ENCODE assay signal across 34 cellular contexts in the genomic region with DNA sequence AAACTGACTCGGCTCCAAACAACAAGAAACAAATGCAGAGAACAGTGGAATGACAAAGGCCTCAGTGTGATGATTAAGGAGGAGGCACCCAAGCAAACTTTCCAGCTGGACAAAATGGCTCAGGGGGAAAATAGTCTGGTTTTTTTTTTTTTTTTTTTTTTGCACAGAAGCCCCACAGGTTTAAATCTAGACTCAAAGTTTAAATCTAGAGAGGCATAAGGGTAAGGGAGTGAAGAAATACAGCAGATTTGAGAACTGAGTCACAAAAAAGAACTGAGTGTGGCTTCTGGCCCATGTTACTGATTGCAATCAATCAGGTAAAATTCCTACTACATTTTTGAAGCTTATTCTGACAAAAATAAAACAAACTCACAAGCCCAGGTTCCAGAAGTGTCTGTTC.
"Had no signal": no experiment of that assay in that cellular context is flagged by ENCODE, and none has a peak within 500 bp of the region (broad histone marks: within the 10 kb centered on the region; RNA-seq: fewer than 3 reads in every experiment).

No MANE protein-coding gene starts in this region.

- DNase-seq: activated B cell treated with CpG ODN at 0.5 μM for 24 hours; activated CD4-positive, alpha-beta memory T cell treated with anti-CD3 and anti-CD28 coated beads for 36 hours; activated CD4-positive, alpha-beta T cell treated with anti-CD3 and anti-CD28 coated beads for 4 hours; activated CD4-positive, alpha-beta T cell treated with anti-CD3 and anti-CD28 coated beads, Interleukin-2, amount 10 ng/mL, durations not matched to agents 24 days and 14 days; activated CD4-positive, alpha-beta T cell treated with anti-CD3 and anti-CD28 coated beads, Interleukin-2, amount 50 U/mL, for 1 hour; activated CD4-positive, alpha-beta T cell treated with anti-CD3 and anti-CD28 coated beads, Interleukin-2, amount 50 U/mL, for 4 hours; activated CD4-positive, CD25-positive, alpha-beta regulatory T cell treated with anti-CD3 and anti-CD28 coated beads, Interleukin-2, amount 50 U/mL, for 72 hours; activated CD8-positive, alpha-beta memory T cell treated with anti-CD3 and anti-CD28 coated beads, Interleukin-2, amount 10 ng/mL, durations not matched to agents 7 days and 5 days; activated CD8-positive, alpha-beta memory T cell treated with anti-CD3 and anti-CD28 coated beads, Interleukin-2, amount 50 U/mL, for 48 hours; activated CD8-positive, alpha-beta T cell treated with anti-CD3 and anti-CD28 coated beads for 36 hours; activated effector memory CD4-positive, alpha-beta T cell treated with Interleukin-2 at 50 U/mL for 16 hours; activated gamma-delta T cell; activated naive CD4-positive, alpha-beta T cell treated with anti-CD3 and anti-CD28 coated beads, Interleukin-2, amount 10 ng/mL, durations not matched to agents 7 days and 5 days; activated naive CD4-positive, alpha-beta T cell treated with Interleukin-2 at 50 U/mL for 16 hours; activated naive CD8-positive, alpha-beta T cell treated with anti-CD3 and anti-CD28 coated beads, Interleukin-2, amount 10 ng/mL, durations not matched to agents 7 days and 5 days; activated naive CD8-positive, alpha-beta T cell treated with anti-CD3 and anti-CD28 coated beads, Interleukin-2, amount 50 U/mL, for 24 hours; activated T-cell treated with anti-CD3 and anti-CD28 coated beads, Interleukin-2, amount 50 U/mL, for 24 hours; activated T-cell treated with anti-CD3 and anti-CD28 coated beads, Interleukin-2, amount 50 U/mL, for 48 hours; amygdala; anterior cingulate cortex; caudate nucleus; T-helper 1 cell; T-helper 2 cell; T-helper 9 cell had no signal

- H3K9me3 ChIP-seq: ascending aorta had no signal

- H3K27me3 ChIP-seq: ascending aorta, cardiac muscle cell had no signal

- H3K27ac Mint-ChIP-seq: activated B cell treated with CpG ODN at 0.5 μM for 24 hours; activated CD4-positive, alpha-beta memory T cell treated with anti-CD3 and anti-CD28 coated beads for 36 hours; activated CD4-positive, alpha-beta T cell treated with anti-CD3 and anti-CD28 coated beads, Interleukin-2, amount 10 ng/mL, durations not matched to agents 24 days and 14 days; activated CD8-positive, alpha-beta memory T cell treated with anti-CD3 and anti-CD28 coated beads, Interleukin-2, amount 10 ng/mL, durations not matched to agents 7 days and 5 days; activated CD8-positive, alpha-beta T cell treated with anti-CD3 and anti-CD28 coated beads for 36 hours; activated naive CD4-positive, alpha-beta T cell treated with anti-CD3 and anti-CD28 coated beads, Interleukin-2, amount 10 ng/mL, durations not matched to agents 7 days and 5 days; activated naive CD4-positive, alpha-beta T cell treated with anti-CD3 and anti-CD28 coated beads, Interleukin-2, amount 50 U/mL, for 24 hours; activated naive CD8-positive, alpha-beta T cell; activated naive CD8-positive, alpha-beta T cell treated with anti-CD3 and anti-CD28 coated beads, Interleukin-2, amount 50 U/mL, for 24 hours; activated T-cell treated with anti-CD3 and anti-CD28 coated beads, Interleukin-2, amount 50 U/mL, for 24 hours; activated T-helper 2 cell treated with anti-CD3 and anti-CD28 coated beads, Interferon-gamma antibody, Interleukin-2, Interleukin-4, amounts not matched to agents 10 μg/mL and 5 μg/mL and 100 μg/mL, durations not matched to agents 14 hours and 24 hours and 36 hours; brain; T-helper 1 cell treated with Interleukin-12 subunit alpha and Interleukin-12 subunit beta and Interleukin-4 antibody, amounts not matched to agents 30 μg/mL and 1 μg/mL, for 36 hours; T-helper 2 cell treated with Interferon-gamma antibody and Interleukin-4, amounts not matched to agents 5 μg/mL and 100 μg/mL, for 36 hours had no signal

- H3K4me3 Mint-ChIP-seq: activated B cell treated with CpG ODN at 0.5 μM for 24 hours; activated CD4-positive, alpha-beta memory T cell treated with anti-CD3 and anti-CD28 coated beads for 36 hours; activated CD4-positive, alpha-beta T cell treated with anti-CD3 and anti-CD28 coated beads, Interleukin-2, amount 10 ng/mL, durations not matched to agents 24 days and 14 days; activated CD8-positive, alpha-beta memory T cell treated with anti-CD3 and anti-CD28 coated beads, Interleukin-2, amount 10 ng/mL, durations not matched to agents 7 days and 5 days; activated CD8-positive, alpha-beta T cell treated with anti-CD3 and anti-CD28 coated beads for 36 hours; activated naive CD4-positive, alpha-beta T cell treated with anti-CD3 and anti-CD28 coated beads, Interleukin-2, amount 10 ng/mL, durations not matched to agents 7 days and 5 days; activated naive CD4-positive, alpha-beta T cell treated with anti-CD3 and anti-CD28 coated beads, Interleukin-2, amount 50 U/mL, for 24 hours; activated naive CD8-positive, alpha-beta T cell; activated naive CD8-positive, alpha-beta T cell treated with anti-CD3 and anti-CD28 coated beads, Interleukin-2, amount 10 ng/mL, durations not matched to agents 7 days and 5 days; activated naive CD8-positive, alpha-beta T cell treated with anti-CD3 and anti-CD28 coated beads, Interleukin-2, amount 50 U/mL, for 24 hours; activated T-cell treated with anti-CD3 and anti-CD28 coated beads, Interleukin-2, amount 50 U/mL, for 24 hours; brain; central memory CD8-positive, alpha-beta T cell; T-helper 1 cell treated with Interleukin-12 subunit alpha and Interleukin-12 subunit beta and Interleukin-4 antibody, amounts not matched to agents 30 μg/mL and 1 μg/mL, for 36 hours; T-helper 2 cell treated with Interferon-gamma antibody and Interleukin-4, amounts not matched to agents 5 μg/mL and 100 μg/mL, for 36 hours had no signal

- H3K4me1 ChIP-seq: ascending aorta had no signal

- H3K27me3 Mint-ChIP-seq: activated B cell treated with CpG ODN at 0.5 μM for 24 hours; activated CD4-positive, alpha-beta memory T cell treated with anti-CD3 and anti-CD28 coated beads for 36 hours; activated CD4-positive, alpha-beta T cell treated with anti-CD3 and anti-CD28 coated beads, Interleukin-2, amount 10 ng/mL, durations not matched to agents 24 days and 14 days; activated CD8-positive, alpha-beta memory T cell treated with anti-CD3 and anti-CD28 coated beads, Interleukin-2, amount 10 ng/mL, durations not matched to agents 7 days and 5 days; activated CD8-positive, alpha-beta T cell treated with anti-CD3 and anti-CD28 coated beads for 36 hours; activated naive CD4-positive, alpha-beta T cell treated with anti-CD3 and anti-CD28 coated beads, Interleukin-2, amount 10 ng/mL, durations not matched to agents 7 days and 5 days; activated naive CD4-positive, alpha-beta T cell treated with anti-CD3 and anti-CD28 coated beads, Interleukin-2, amount 50 U/mL, for 24 hours; activated naive CD8-positive, alpha-beta T cell; activated naive CD8-positive, alpha-beta T cell treated with anti-CD3 and anti-CD28 coated beads, Interleukin-2, amount 10 ng/mL, durations not matched to agents 7 days and 5 days; activated naive CD8-positive, alpha-beta T cell treated with anti-CD3 and anti-CD28 coated beads, Interleukin-2, amount 50 U/mL, for 24 hours; activated T-cell treated with anti-CD3 and anti-CD28 coated beads, Interleukin-2, amount 50 U/mL, for 24 hours; brain; central memory CD8-positive, alpha-beta T cell had no signal

- H3K4me1 Mint-ChIP-seq: activated B cell treated with CpG ODN at 0.5 μM for 24 hours; activated CD4-positive, alpha-beta T cell treated with anti-CD3 and anti-CD28 coated beads, Interleukin-2, amount 10 ng/mL, durations not matched to agents 24 days and 14 days; activated CD8-positive, alpha-beta memory T cell treated with anti-CD3 and anti-CD28 coated beads, Interleukin-2, amount 10 ng/mL, durations not matched to agents 7 days and 5 days; activated naive CD4-positive, alpha-beta T cell treated with anti-CD3 and anti-CD28 coated beads, Interleukin-2, amount 10 ng/mL, durations not matched to agents 7 days and 5 days; activated naive CD8-positive, alpha-beta T cell treated with anti-CD3 and anti-CD28 coated beads, Interleukin-2, amount 50 U/mL, for 24 hours had no signal

- H3K9me3 Mint-ChIP-seq: activated B cell treated with CpG ODN at 0.5 μM for 24 hours; activated CD4-positive, alpha-beta memory T cell treated with anti-CD3 and anti-CD28 coated beads for 36 hours; activated CD4-positive, alpha-beta T cell treated with anti-CD3 and anti-CD28 coated beads, Interleukin-2, amount 10 ng/mL, durations not matched to agents 24 days and 14 days; activated CD8-positive, alpha-beta T cell treated with anti-CD3 and anti-CD28 coated beads for 36 hours; activated naive CD4-positive, alpha-beta T cell treated with anti-CD3 and anti-CD28 coated beads, Interleukin-2, amount 10 ng/mL, durations not matched to agents 7 days and 5 days; activated naive CD4-positive, alpha-beta T cell treated with anti-CD3 and anti-CD28 coated beads, Interleukin-2, amount 50 U/mL, for 24 hours; activated naive CD8-positive, alpha-beta T cell treated with anti-CD3 and anti-CD28 coated beads, Interleukin-2, amount 10 ng/mL, durations not matched to agents 7 days and 5 days; activated naive CD8-positive, alpha-beta T cell treated with anti-CD3 and anti-CD28 coated beads, Interleukin-2, amount 50 U/mL, for 24 hours; activated T-cell treated with anti-CD3 and anti-CD28 coated beads, Interleukin-2, amount 50 U/mL, for 24 hours; activated T-helper 2 cell treated with anti-CD3 and anti-CD28 coated beads, Interferon-gamma antibody, Interleukin-2, Interleukin-4, amounts not matched to agents 10 μg/mL and 5 μg/mL and 100 μg/mL, durations not matched to agents 14 hours and 24 hours and 36 hours; brain; central memory CD8-positive, alpha-beta T cell; T-helper 1 cell treated with Interleukin-12 subunit alpha and Interleukin-12 subunit beta and Interleukin-4 antibody, amounts not matched to agents 30 μg/mL and 1 μg/mL, for 36 hours; T-helper 2 cell treated with Interferon-gamma antibody and Interleukin-4, amounts not matched to agents 5 μg/mL and 100 μg/mL, for 36 hours had no signal

- ATAC-seq: activated CD8-positive, alpha-beta memory T cell treated with anti-CD3 and anti-CD28 coated beads, Interleukin-2, amount 10 ng/mL, durations not matched to agents 7 days and 5 days; activated CD8-positive, alpha-beta T cell treated with anti-CD3 and anti-CD28 coated beads for 36 hours; activated naive CD8-positive, alpha-beta T cell treated with anti-CD3 and anti-CD28 coated beads, Interleukin-2, amount 50 U/mL, for 24 hours had no signal

- H3K4me3 ChIP-seq: ascending aorta, cardiac muscle cell had no signal

- H3K27ac ChIP-seq: ascending aorta, cardiac muscle cell, VCaP had no signal
